Comparison of ENCODE assay signal across 1 cellular context in the genomic region with DNA sequence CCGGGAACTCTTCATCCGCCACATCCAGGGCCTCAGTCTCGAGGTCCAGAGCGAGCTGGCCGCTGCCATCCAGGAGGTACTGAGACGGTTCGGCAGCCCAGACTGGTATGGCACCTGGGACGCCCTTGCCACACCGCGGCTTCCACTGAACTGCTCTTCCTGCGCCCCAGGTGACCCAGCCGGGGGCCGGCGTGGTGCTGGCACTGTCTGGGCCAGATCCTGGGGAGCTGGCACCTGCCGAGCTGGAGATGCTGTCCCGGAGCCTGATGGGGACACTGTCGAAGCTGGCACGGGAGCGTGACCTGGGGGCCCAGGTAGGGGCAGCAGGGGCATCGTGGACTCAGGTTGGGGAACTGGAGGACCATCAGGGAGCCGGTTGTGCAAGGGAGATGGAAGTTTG.
TF ChIP-seq lines count a peak whose summit lies in the region.

No MANE protein-coding gene starts in this region.

TF ChIP-seq in K562, 482 proteins besides CTCF, POLR2A, EP300 and RAD21:
- TF ChIP-seq, protein P1, sequence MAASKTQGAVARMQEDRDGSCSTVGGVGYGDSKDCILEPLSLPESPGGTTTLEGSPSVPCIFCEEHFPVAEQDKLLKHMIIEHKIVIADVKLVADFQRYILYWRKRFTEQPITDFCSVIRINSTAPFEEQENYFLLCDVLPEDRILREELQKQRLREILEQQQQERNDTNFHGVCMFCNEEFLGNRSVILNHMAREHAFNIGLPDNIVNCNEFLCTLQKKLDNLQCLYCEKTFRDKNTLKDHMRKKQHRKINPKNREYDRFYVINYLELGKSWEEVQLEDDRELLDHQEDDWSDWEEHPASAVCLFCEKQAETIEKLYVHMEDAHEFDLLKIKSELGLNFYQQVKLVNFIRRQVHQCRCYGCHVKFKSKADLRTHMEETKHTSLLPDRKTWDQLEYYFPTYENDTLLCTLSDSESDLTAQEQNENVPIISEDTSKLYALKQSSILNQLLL (CRISPR knock-in tag; IDR thresholded peaks at IDR 0.05; ENCODE audit: borderline replicate concordance), result no peak
- no peak for TF ChIP-seq NFE2 (IDR thresholded peaks at IDR 0.05; ENCODE audit: low read depth)
- 0 out of 4 replicates have a peak, but pooled peaks of 1 of the 2 experiments have one; percentile 1 for TF ChIP-seq KDM4B (IDR thresholded peaks at IDR 0.05; ENCODE audit: borderline replicate concordance in 2 of 2, low read depth in 1 of 2)
- TF ChIP-seq, protein P2, sequence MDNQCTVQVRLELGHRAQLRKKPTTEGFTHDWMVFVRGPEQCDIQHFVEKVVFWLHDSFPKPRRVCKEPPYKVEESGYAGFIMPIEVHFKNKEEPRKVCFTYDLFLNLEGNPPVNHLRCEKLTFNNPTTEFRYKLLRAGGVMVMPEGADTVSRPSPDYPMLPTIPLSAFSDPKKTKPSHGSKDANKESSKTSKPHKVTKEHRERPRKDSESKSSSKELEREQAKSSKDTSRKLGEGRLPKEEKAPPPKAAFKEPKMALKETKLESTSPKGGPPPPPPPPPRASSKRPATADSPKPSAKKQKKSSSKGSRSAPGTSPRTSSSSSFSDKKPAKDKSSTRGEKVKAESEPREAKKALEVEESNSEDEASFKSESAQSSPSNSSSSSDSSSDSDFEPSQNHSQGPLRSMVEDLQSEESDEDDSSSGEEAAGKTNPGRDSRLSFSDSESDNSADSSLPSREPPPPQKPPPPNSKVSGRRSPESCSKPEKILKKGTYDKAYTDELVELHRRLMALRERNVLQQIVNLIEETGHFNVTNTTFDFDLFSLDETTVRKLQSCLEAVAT (IDR thresholded peaks at IDR 0.05), result 0 out of 4 replicates have a peak, but pooled peaks of 1 of the 2 experiments have one; percentile 2
- no peak for TF ChIP-seq TARDBP (IDR thresholded peaks at IDR 0.05)
- TF ChIP-seq FIP1L1 (IDR thresholded peaks at IDR 0.05; ENCODE audit: low read depth, low read length, poor library complexity, severe bottlenecking), result peak; percentile 6
- no peak for TF ChIP-seq HBP1 (CRISPR knock-in tag; IDR thresholded peaks at IDR 0.05)
